10 cellular contexts compared by ENCODE assay signal in the genomic region with DNA sequence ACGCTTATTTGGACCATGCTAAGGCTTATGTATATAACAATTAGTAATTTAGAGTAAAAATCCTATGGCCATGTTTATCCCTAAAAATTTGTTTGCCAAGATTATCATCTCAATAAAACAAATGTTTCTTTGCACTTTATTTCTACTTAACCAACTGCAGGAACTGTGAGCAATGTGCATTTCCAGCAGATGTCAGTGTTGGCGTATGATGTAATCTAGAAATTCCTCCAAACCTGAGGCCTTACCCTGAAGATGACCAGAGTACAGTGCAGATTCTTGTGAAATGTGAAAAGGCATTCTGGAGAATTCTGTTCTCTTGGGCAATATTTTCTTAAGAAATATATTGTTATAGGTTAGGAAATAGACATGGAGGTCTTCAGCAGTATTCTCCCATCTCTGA.
DNase-seq lines count a peak whose midpoint lies in the region; ATAC-seq and TF ChIP-seq lines count a peak whose summit lies in the region.
"Had no signal": no experiment of that assay in that cellular context is flagged by ENCODE, and none has a peak within 500 bp of the region (broad histone marks: within the 10 kb centered on the region; RNA-seq: fewer than 3 reads in every experiment).

No MANE protein-coding gene starts in this region.

- H3F3A ChIP-seq in GM23338 (replicated peaks; ENCODE audit: low read depth) (no peaks in the 10 kb centered on the region), Loucy (ENCODE audit: low read depth) (no peaks in the 10 kb centered on the region)

- peaks cover 3% of the 10 kb centered on the region; the same call in 2 of the 3 replicates for H3K4me1 Mint-ChIP-seq in GM23338
- H3K4me1 Mint-ChIP-seq in activated CD8-positive, alpha-beta T cell treated with anti-CD3 and anti-CD28 coated beads for 36 hours (ENCODE audit: low read depth), result peaks cover 9% of the 10 kb centered on the region

- intact Hi-C loops in activated CD8-positive, alpha-beta T cell treated with anti-CD3 and anti-CD28 coated beads for 36 hours (cut with micrococcal nuclease), result loop anchor here (5.0 to 10.0 kb wide), 4 partner anchors 48 to 402 kb away; no protein-coding TSS in a partner anchor
- intact Hi-C loops in vagina (cut with DNase I), result loop anchor here (10.0 kb wide), 2 partner anchors 50 to 100 kb away; no protein-coding TSS in a partner anchor

- peak; percentile 62 for ATAC-seq in GM23338
- peak; percentile 31 for ATAC-seq in activated CD8-positive, alpha-beta T cell treated with anti-CD3 and anti-CD28 coated beads for 36 hours

- H3K4me1 ChIP-seq in GM23338 (ENCODE audit: insufficient read depth), result no peaks in the 10 kb centered on the region
- H3K4me1 ChIP-seq in Loucy (ENCODE audit: insufficient read depth, low read length, poor library complexity, severe bottlenecking), result no peaks in the 10 kb centered on the region
- H3K4me1 ChIP-seq in vagina, result no peaks in the 10 kb centered on the region

- CTCF ChIA-PET in activated CD8-positive, alpha-beta T cell treated with anti-CD3 and anti-CD28 coated beads for 36 hours (lab: Charles Lee), result interaction anchor here (1.3 to 1.4 kb wide), 2 partner anchors 27 to 100 kb away, joined by 3 to 6 read pairs; no protein-coding TSS in a partner anchor

- no peak overlapping the region for H3K27ac Mint-ChIP-seq in GM23338
- no peak overlapping the region for H3K27ac Mint-ChIP-seq in activated CD8-positive, alpha-beta T cell treated with anti-CD3 and anti-CD28 coated beads for 36 hours
- H3K27ac Mint-ChIP-seq: CD4-positive, CD25-positive, alpha-beta regulatory T cell had no signal

- H2AFZ ChIP-seq in GM23338 (no peak overlapping the region), Loucy (ENCODE audit: low read length) (no peak overlapping the region)

- no peak overlapping the region for H3K4me3 Mint-ChIP-seq in GM23338
- no peak overlapping the region for H3K4me3 Mint-ChIP-seq in activated CD8-positive, alpha-beta T cell treated with anti-CD3 and anti-CD28 coated beads for 36 hours
- H3K4me3 Mint-ChIP-seq: CD4-positive, CD25-positive, alpha-beta regulatory T cell; central memory CD8-positive, alpha-beta T cell had no signal

- H3K4me2 ChIP-seq in GM23338, result no peak overlapping the region
- H3K4me2 ChIP-seq in Loucy (ENCODE audit: low read depth, low read length, poor library complexity, severe bottlenecking), result no peak overlapping the region

- H3K4me3 ChIP-seq in GM23338 (no peak overlapping the region), Loucy (ENCODE audit: low read length, poor library complexity, severe bottlenecking) (no peak overlapping the region), vagina (no peak overlapping the region)

- H3K27ac ChIP-seq in GM23338 (ENCODE audit: low read depth) (no peak overlapping the region), vagina (no peak overlapping the region)

- H3K27me3 ChIP-seq in GM23338 (ENCODE audit: insufficient read depth) (no peaks in the 10 kb centered on the region), Loucy (ENCODE audit: insufficient read depth, low read length, poor library complexity, severe bottlenecking) (no peaks in the 10 kb centered on the region), vagina (no peaks in the 10 kb centered on the region)

- H3K79me2 ChIP-seq in GM23338 (replicated peaks; ENCODE audit: insufficient read depth) (no peaks in the 10 kb centered on the region), Loucy (ENCODE audit: insufficient read depth, low read length) (no peaks in the 10 kb centered on the region)

- H3K9ac ChIP-seq in Loucy (ENCODE audit: low read depth, low read length, poor library complexity, severe bottlenecking), result no peak overlapping the region

- POLR2A ChIA-PET in activated CD8-positive, alpha-beta T cell treated with anti-CD3 and anti-CD28 coated beads for 36 hours (lab: Charles Lee), result no interaction called here

- peak in 2 of 3 experiments; percentile 25 to 67 for DNase-seq in NCI-H1417 (lab: John Stamatoyannopoulos, UW)
- DNase-seq in NCI-H1417 treated with DMSO at 0.1 percent for 48 hours (lab: John Stamatoyannopoulos, UW), result no peak
- DNase-seq in GM23338 (ENCODE audit: low spot score), result peak; percentile 75
- peak; percentile 41 for DNase-seq in activated CD8-positive, alpha-beta T cell treated with anti-CD3 and anti-CD28 coated beads for 36 hours
- peak; percentile 41 for DNase-seq in iPS-NIHi7 (ENCODE audit: extremely low spot score)
- DNase-seq in vagina (ENCODE audit: extremely low spot score in 2 of 2), result no peak
- no peak for DNase-seq in UCSD-AML1 (lab: John Stamatoyannopoulos, UW; ENCODE audit: unreplicated experiment)

- H3K9me3 ChIP-seq in Loucy (ENCODE audit: insufficient read depth, low read depth, low read length), result no peaks in the 10 kb centered on the region
- no peaks in the 10 kb centered on the region for H3K9me3 ChIP-seq in vagina

- peaks cover 5% of the 10 kb centered on the region; the same call in 1 of the 3 replicates for H3K36me3 Mint-ChIP-seq in GM23338 (ENCODE audit: low read depth)
- H3K36me3 Mint-ChIP-seq in activated CD8-positive, alpha-beta T cell treated with anti-CD3 and anti-CD28 coated beads for 36 hours (ENCODE audit: low read depth), result no peaks in the 10 kb centered on the region
- H3K36me3 Mint-ChIP-seq: CD4-positive, CD25-positive, alpha-beta regulatory T cell had no signal

- peak; percentile 84 to 89 for TF ChIP-seq CTCF in GM23338 (conservative IDR thresholded peaks at IDR 0.05; ENCODE audit: low read depth in 2 of 2)
- TF ChIP-seq CTCF in Loucy (conservative IDR thresholded peaks at IDR 0.05; ENCODE audit: low read length), result peak; percentile 83
- peak; percentile 37 for TF ChIP-seq CTCF in activated CD8-positive, alpha-beta T cell treated with anti-CD3 and anti-CD28 coated beads for 36 hours (IDR thresholded peaks at IDR 0.05)
- TF ChIP-seq CTCF in vagina (IDR thresholded peaks at IDR 0.05), result peak; percentile 35 to 62 (median 42)

- no peaks in the 10 kb centered on the region for H3K27me3 Mint-ChIP-seq in GM23338 (ENCODE audit: insufficient read depth, low read depth, poor library complexity)
- no peaks in the 10 kb centered on the region for H3K27me3 Mint-ChIP-seq in activated CD8-positive, alpha-beta T cell treated with anti-CD3 and anti-CD28 coated beads for 36 hours

- no peaks in the 10 kb centered on the region for H3K9me2 ChIP-seq in GM23338 (ENCODE audit: insufficient read depth)
- no peaks in the 10 kb centered on the region for H3K9me2 ChIP-seq in Loucy (replicated peaks; ENCODE audit: low read depth, low read length)

- TF ChIP-seq POLR2A in vagina (IDR thresholded peaks at IDR 0.05), result no peak

- H3K36me3 ChIP-seq in GM23338 (ENCODE audit: insufficient read depth) (no peaks in the 10 kb centered on the region), Loucy (ENCODE audit: insufficient read depth, low read length) (no peaks in the 10 kb centered on the region), vagina (no peaks in the 10 kb centered on the region)

- H4K20me1 ChIP-seq in GM23338 (replicated peaks; ENCODE audit: insufficient read depth), result no peaks in the 10 kb centered on the region
- H4K20me1 ChIP-seq in Loucy (ENCODE audit: insufficient read depth, low read length, poor library complexity, severe bottlenecking), result no peaks in the 10 kb centered on the region

- H3K9me3 Mint-ChIP-seq in GM23338, result peaks cover 6% of the 10 kb centered on the region; the same call in 1 of the 3 replicates
- no peaks in the 10 kb centered on the region for H3K9me3 Mint-ChIP-seq in activated CD8-positive, alpha-beta T cell treated with anti-CD3 and anti-CD28 coated beads for 36 hours
- H3K9me3 Mint-ChIP-seq: central memory CD8-positive, alpha-beta T cell had no signal

TF ChIP-seq in GM23338, 12 proteins besides CTCF, POLR2A, EP300 and RAD21 (continues in another document):
- TF ChIP-seq JUNB (IDR thresholded peaks at IDR 0.05; ENCODE audit: unreplicated experiment) (no peak), CREB1 (CRISPR knock-in tag; IDR thresholded peaks at IDR 0.05; ENCODE audit: low read depth) (no peak), STAT1 (IDR thresholded peaks at IDR 0.05; ENCODE audit: unreplicated experiment) (no peak), ZNF114 (CRISPR knock-in tag; IDR thresholded peaks at IDR 0.05) (no peak), NANOG (IDR thresholded peaks at IDR 0.05; ENCODE audit: borderline replicate concordance) (no peak), ZNF331 (CRISPR knock-in tag; IDR thresholded peaks at IDR 0.05; ENCODE audit: low read depth) (no peak), EZH2phosphoT487 (IDR thresholded peaks at IDR 0.05; ENCODE audit: unreplicated experiment) (no peak)
- TF ChIP-seq, protein P1, sequence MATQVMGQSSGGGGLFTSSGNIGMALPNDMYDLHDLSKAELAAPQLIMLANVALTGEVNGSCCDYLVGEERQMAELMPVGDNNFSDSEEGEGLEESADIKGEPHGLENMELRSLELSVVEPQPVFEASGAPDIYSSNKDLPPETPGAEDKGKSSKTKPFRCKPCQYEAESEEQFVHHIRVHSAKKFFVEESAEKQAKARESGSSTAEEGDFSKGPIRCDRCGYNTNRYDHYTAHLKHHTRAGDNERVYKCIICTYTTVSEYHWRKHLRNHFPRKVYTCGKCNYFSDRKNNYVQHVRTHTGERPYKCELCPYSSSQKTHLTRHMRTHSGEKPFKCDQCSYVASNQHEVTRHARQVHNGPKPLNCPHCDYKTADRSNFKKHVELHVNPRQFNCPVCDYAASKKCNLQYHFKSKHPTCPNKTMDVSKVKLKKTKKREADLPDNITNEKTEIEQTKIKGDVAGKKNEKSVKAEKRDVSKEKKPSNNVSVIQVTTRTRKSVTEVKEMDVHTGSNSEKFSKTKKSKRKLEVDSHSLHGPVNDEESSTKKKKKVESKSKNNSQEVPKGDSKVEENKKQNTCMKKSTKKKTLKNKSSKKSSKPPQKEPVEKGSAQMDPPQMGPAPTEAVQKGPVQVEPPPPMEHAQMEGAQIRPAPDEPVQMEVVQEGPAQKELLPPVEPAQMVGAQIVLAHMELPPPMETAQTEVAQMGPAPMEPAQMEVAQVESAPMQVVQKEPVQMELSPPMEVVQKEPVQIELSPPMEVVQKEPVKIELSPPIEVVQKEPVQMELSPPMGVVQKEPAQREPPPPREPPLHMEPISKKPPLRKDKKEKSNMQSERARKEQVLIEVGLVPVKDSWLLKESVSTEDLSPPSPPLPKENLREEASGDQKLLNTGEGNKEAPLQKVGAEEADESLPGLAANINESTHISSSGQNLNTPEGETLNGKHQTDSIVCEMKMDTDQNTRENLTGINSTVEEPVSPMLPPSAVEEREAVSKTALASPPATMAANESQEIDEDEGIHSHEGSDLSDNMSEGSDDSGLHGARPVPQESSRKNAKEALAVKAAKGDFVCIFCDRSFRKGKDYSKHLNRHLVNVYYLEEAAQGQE (IDR thresholded peaks at IDR 0.05; ENCODE audit: unreplicated experiment), result no peak
- TF ChIP-seq, protein P2, sequence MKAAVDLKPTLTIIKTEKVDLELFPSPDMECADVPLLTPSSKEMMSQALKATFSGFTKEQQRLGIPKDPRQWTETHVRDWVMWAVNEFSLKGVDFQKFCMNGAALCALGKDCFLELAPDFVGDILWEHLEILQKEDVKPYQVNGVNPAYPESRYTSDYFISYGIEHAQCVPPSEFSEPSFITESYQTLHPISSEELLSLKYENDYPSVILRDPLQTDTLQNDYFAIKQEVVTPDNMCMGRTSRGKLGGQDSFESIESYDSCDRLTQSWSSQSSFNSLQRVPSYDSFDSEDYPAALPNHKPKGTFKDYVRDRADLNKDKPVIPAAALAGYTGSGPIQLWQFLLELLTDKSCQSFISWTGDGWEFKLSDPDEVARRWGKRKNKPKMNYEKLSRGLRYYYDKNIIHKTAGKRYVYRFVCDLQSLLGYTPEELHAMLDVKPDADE (IDR thresholded peaks at IDR 0.05), result no peak

Comparison
In these comparisons a context has a peak if more than half of its experiments do, and no peak if none do; other contexts are left out.
1. DNase-seq: peak in NCI-H1417 (2 of 3), GM23338 (single experiment), activated CD8-positive, alpha-beta T cell treated with anti-CD3 and anti-CD28 coated beads for 36 hours (single experiment) and iPS-NIHi7 (single experiment); none in NCI-H1417 treated with DMSO at 0.1 percent for 48 hours (single experiment), vagina (0 of 2) and UCSD-AML1 (single experiment).
2. Peak in every context shown above with its lines, with median percentiles within 50 percentile points of each other: CTCF ChIP-seq.